ENCODE assay signal across 12 cellular contexts in the genomic region with DNA sequence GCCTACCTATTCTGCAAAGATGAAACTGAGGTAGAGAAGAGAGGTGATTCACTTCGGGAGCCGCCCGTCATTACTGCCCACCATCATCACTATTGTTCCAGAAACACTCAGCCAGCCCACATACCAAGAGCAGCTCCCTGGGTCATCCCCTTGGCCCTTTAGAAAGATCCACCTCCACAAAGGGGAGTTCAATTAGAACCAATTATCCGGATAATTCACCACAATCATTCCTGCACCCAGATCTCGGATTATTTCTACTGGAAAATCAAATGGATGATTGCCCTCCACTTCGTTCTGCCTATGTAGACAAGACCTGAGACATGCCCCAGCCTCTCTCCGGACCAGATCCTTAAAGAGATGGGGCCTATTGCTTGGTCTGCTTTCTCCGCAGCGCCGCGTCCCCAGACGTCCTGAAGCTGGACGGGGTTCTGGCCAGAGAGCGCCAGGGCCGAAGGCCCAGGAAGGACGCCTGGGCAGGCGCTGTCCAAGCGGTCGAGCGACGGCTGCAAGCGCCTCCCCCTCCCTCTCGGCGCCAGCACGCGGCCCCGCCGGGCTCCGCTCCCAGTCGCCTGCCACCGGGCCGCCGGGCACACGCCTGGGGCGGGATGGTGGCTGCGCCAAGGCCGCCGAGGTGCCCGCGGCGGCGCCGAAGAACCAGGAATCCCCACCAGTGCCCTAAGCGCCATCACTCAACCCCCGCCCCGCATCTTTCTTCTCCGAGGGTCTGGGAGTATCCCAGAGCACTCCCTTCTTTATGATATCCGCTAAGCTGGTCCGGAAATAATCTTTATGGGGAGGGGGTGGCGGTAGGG. TPM values are rescaled to one million over a fixed set of nuclear protein-coding genes. Genes with fewer than 3 reads are reported as not detected.
A peak's percentile ranks its signal among the peaks of the same experiment; 100 is the strongest.
DNase-seq lines count a peak whose midpoint lies in the region; ATAC-seq and TF ChIP-seq lines count a peak whose summit lies in the region.
"Had no signal": no experiment of that assay in that cellular context is flagged by ENCODE, and none has a peak within 500 bp of the region (broad histone marks: within the 10 kb centered on the region; RNA-seq: fewer than 3 reads in every experiment).

No MANE protein-coding gene starts in this region.

- no peak for TF ChIP-seq CTCF in brain microvascular endothelial cell (IDR thresholded peaks at IDR 0.05; ENCODE audit: low read depth, low read length, missing control alignments)
- TF ChIP-seq CTCF in gastrocnemius medialis (IDR thresholded peaks at IDR 0.05 in 4 of 5, conservative IDR thresholded peaks at IDR 0.05 in 1 of 5), result no peak

- H3K4me1 ChIP-seq in gastrocnemius medialis, result peaks cover 0 to 12% of the 10 kb centered on the region in 2 donors

- H3K36me3 ChIP-seq in brain microvascular endothelial cell (replicated peaks) (no peaks in the 10 kb centered on the region), gastrocnemius medialis (no peaks in the 10 kb centered on the region)

- H3K27ac ChIP-seq in brain microvascular endothelial cell (no peak overlapping the region), gastrocnemius medialis (no peak overlapping the region)
- H3K27ac ChIP-seq: epithelial cell of prostate, skin epidermis had no signal

- H3K27me3 ChIP-seq in brain microvascular endothelial cell (replicated peaks), result peaks cover 57% of the 10 kb centered on the region
- H3K27me3 ChIP-seq in gastrocnemius medialis, result peaks cover 69 to 78% (median 76%) of the 10 kb centered on the region in 3 donors

- in situ Hi-C loops in brain microvascular endothelial cell (cut with HindIII; ENCODE audit: low pct_ligation_motif_present, low sequenced_read_pairs) (loop anchor here (25.0 kb wide), 1 partner anchor 581 kb away; no protein-coding TSS in a partner anchor), gastrocnemius medialis (cut with MboI; ENCODE audit: low sequenced_read_pairs in 4 of 4) (no loop called here)

- intact Hi-C loops in gastrocnemius medialis (cut with DNase I; ENCODE audit: low total_unique reads), result no loop called here

- H3K9me3 ChIP-seq in gastrocnemius medialis, result no peaks in the 10 kb centered on the region

- no peak for ATAC-seq in gastrocnemius medialis

- no peak for TF ChIP-seq POLR2A in gastrocnemius medialis (IDR thresholded peaks at IDR 0.05)

- H3K4me3 ChIP-seq in brain microvascular endothelial cell (ENCODE audit: low read depth, low read length) (no peak overlapping the region), gastrocnemius medialis (no peak overlapping the region)
- H3K4me3 ChIP-seq: lung, skin epidermis had no signal

- peak; percentile 51 for DNase-seq in NCI-H510A treated with DMSO at 0.1 percent for 48 hours (lab: John Stamatoyannopoulos, UW)
- no peak for DNase-seq in NCI-H510A (lab: John Stamatoyannopoulos, UW)
- peak; percentile 77 for DNase-seq in NCI-H69 (lab: John Stamatoyannopoulos, UW)
- peak in 26 of 51 donors; percentile 8 to 70 (median 54) for DNase-seq in hypothalamus (lab: John Stamatoyannopoulos, UW)
- DNase-seq in retina, result peak; percentile 81
- DNase-seq in brain microvascular endothelial cell, result no peak
- no peak for DNase-seq in GM19238 (ENCODE audit: insufficient read length, low spot score)
- no peak for DNase-seq in gastrocnemius medialis

RNA-seq across cellular contexts. Expression of gene ASCL1, which starts 1.3 kb away (rescaled TPM):
- total RNA-seq in gastrocnemius medialis, result under 1 TPM in 1 of 4 donors, not detected in 3; 0.20 TPM
- total RNA-seq: M059J had no signal

RNA-seq across cellular contexts. Expression of gene PAH, which starts 39.1 kb away (rescaled TPM):
- total RNA-seq in gastrocnemius medialis, result 1 to 10 TPM in 2 of 4 donors, not detected in 2; 1.2 to 3.6 TPM
- total RNA-seq: M059J had no signal

Comparison
In these comparisons a context has a peak if more than half of its experiments do, and no peak if none do; other contexts are left out.
1. DNase-seq: peak in NCI-H510A treated with DMSO at 0.1 percent for 48 hours (single experiment), NCI-H69 (single experiment), hypothalamus (26 of 51) and retina (single experiment); none in NCI-H510A (single experiment), brain microvascular endothelial cell (single experiment), GM19238 (single experiment) and gastrocnemius medialis (0 of 2).